In the genomic region with DNA sequence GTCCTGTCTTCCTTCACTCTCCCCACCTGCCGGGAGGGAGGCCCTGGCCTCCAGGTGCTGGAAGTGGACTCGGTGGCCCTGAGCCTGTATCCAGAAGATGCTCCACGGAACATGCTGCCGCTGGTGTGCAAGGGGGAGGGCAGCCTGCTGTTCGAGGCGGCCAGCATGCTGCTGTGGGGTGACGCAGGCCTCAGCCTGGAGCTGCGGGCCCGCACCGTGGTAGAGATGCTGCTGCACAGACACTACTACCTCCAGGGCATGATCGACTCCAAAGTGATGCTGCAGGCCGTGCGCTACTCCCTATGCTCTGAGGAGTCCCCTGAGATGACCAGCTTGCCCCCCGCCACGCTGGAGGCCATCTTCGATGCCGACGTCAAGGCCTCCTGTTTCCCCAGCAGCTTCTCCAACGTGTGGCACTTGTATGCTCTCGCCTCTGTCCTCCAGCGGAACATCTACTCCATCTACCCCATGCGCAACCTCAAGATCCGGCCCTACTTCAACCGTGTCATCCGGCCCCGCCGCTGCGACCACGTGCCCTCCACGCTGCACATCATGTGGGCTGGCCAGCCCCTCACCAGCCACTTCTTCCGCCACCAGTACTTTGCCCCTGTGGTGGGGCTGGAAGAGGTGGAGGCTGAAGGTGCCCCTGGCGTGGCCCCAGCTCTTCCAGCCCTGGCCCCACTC, we compare ENCODE assay signal across 27 cellular contexts. TPM values are rescaled to one million over a fixed set of nuclear protein-coding genes. Genes with fewer than 3 reads are reported as not detected.
DNase-seq lines count a peak whose midpoint lies in the region; ATAC-seq, FAIRE-seq and TF ChIP-seq lines count a peak whose summit lies in the region.
"Had no signal": no experiment of that assay in that cellular context is flagged by ENCODE, and none has a peak within 500 bp of the region (broad histone marks: within the 10 kb centered on the region; RNA-seq: fewer than 3 reads in every experiment).

No MANE protein-coding gene starts in this region.

- H3K27me3 ChIP-seq in GM23338 (ENCODE audit: insufficient read depth) (no peaks in the 10 kb centered on the region), mesendoderm (ENCODE audit: insufficient read depth, low read length, poor library complexity) (no peaks in the 10 kb centered on the region)

- H3K27me3 Mint-ChIP-seq in GM23338 (ENCODE audit: insufficient read depth, low read depth, poor library complexity) (peaks cover 17% of the 10 kb centered on the region), WTC11 (ENCODE audit: low read depth) (no peaks in the 10 kb centered on the region)

- peak overlapping the region; percentile 3 for H3K27ac Mint-ChIP-seq in GM23338
- H3K27ac Mint-ChIP-seq in WTC11, result peak overlapping the region; percentile 84
- H3K27ac Mint-ChIP-seq: CD14-positive monocyte; CD8-positive, alpha-beta memory T cell had no signal

- H3K4ac ChIP-seq in mesendoderm (ENCODE audit: low read depth, low read length), result no peak overlapping the region

- no peak overlapping the region for H2AK5ac ChIP-seq in mesendoderm (ENCODE audit: low read length)

- CTCF ChIA-PET in WTC11 (lab: Charles Lee), result interaction anchor here (1.0 to 1.1 kb wide), 2 partner anchors 9 to 122 kb away, joined by 3 to 5 read pairs; partner anchors contain the start of gene VRTN

- no peak overlapping the region for H3K18ac ChIP-seq in mesendoderm (ENCODE audit: low read length)

- no peak for ATAC-seq in GM23338
- ATAC-seq in WTC11, result no peak
- ATAC-seq: HCT116, Panc1 had no signal

- H3K36me3 ChIP-seq in GM23338 (ENCODE audit: insufficient read depth) (peaks cover 16% of the 10 kb centered on the region; the same call in 1 of the 2 replicates), mesendoderm (ENCODE audit: control insufficient read depth, insufficient read depth, low read length) (peaks cover 32% of the 10 kb centered on the region)
- H3K36me3 ChIP-seq: BE2C had no signal

- H3K9ac ChIP-seq in mesendoderm (ENCODE audit: low read length), result no peak overlapping the region
- H3K9ac ChIP-seq: GM23248 had no signal

- no peak overlapping the region for H3K56ac ChIP-seq in mesendoderm (ENCODE audit: low read length)

- H3K4me1 ChIP-seq in GM23338 (ENCODE audit: insufficient read depth), result peaks cover 28% of the 10 kb centered on the region
- H3K4me1 ChIP-seq in mesendoderm (ENCODE audit: control insufficient read depth, low read depth, low read length), result peaks cover 13% of the 10 kb centered on the region
- H3K4me1 ChIP-seq: BE2C had no signal

- peaks cover 91% of the 10 kb centered on the region for H3K79me2 ChIP-seq in GM23338 (replicated peaks; ENCODE audit: insufficient read depth)
- peaks cover 86% of the 10 kb centered on the region for H3K79me2 ChIP-seq in mesendoderm (ENCODE audit: control insufficient read depth, insufficient read depth, low read length)

- H3F3A ChIP-seq in GM23338 (replicated peaks; ENCODE audit: low read depth), result peaks cover 60% of the 10 kb centered on the region

- H3K27ac ChIP-seq in GM23338 (ENCODE audit: low read depth), result no peak overlapping the region
- no peak overlapping the region for H3K27ac ChIP-seq in mesendoderm (ENCODE audit: low read depth, low read length)
- H3K27ac ChIP-seq: GM23248, RWPE1 had no signal

- H2AFZ ChIP-seq in GM23338, result no peak overlapping the region
- H2AFZ ChIP-seq: GM23248 had no signal

- H3K79me1 ChIP-seq in mesendoderm (ENCODE audit: low read length), result peaks cover 12% of the 10 kb centered on the region

- H3K4me1 Mint-ChIP-seq in GM23338 (peaks cover 59% of the 10 kb centered on the region), WTC11 (peaks cover 56% of the 10 kb centered on the region)
- H3K4me1 Mint-ChIP-seq: CD14-positive monocyte; CD8-positive, alpha-beta memory T cell had no signal

- H3K23ac ChIP-seq in mesendoderm (ENCODE audit: low read length), result peak overlapping the region; percentile 16

- no peak overlapping the region for H2BK5ac ChIP-seq in mesendoderm (ENCODE audit: low read length)

- H4K5ac ChIP-seq in mesendoderm (ENCODE audit: low read length), result no peak overlapping the region

- H2BK15ac ChIP-seq in mesendoderm (replicated peaks; ENCODE audit: low read depth), result no peak overlapping the region

- no peak for DNase-seq in GM23338 (ENCODE audit: low spot score)
- no peak for DNase-seq in WTC11 (ENCODE audit: low spot score)
- DNase-seq in mesendoderm, result no peak
- no peak for DNase-seq in urothelium cell line (ENCODE audit: low spot score)
- DNase-seq in effector CD8-positive, alpha-beta T cell (lab: John Stamatoyannopoulos, UW), result no peak
- DNase-seq in activated T-cell treated with anti-CD3 and anti-CD28 coated beads for 4 hours, result no peak
- no peak for DNase-seq in GM12891 (ENCODE audit: insufficient read length, low spot score)
- DNase-seq: BE2C; CD8-positive, alpha-beta memory T cell; GM23248; Karpas-422; NCI-H1092; NCI-H1417 treated with DMSO at 0.1 percent for 48 hours; NCI-H1694 treated with DMSO at 0.1 percent for 48 hours; NCI-H2081; NCI-H2227 treated with DMSO at 0.1 percent for 48 hours; NCI-H526 treated with DMSO at 0.1 percent for 48 hours; SHP77 had no signal

- peak; percentile 78 for FAIRE-seq in urothelium cell line (lab: Jason Lieb, UNC)
- no peak for FAIRE-seq in GM12891 (lab: Jason Lieb, UNC)

- H4K8ac ChIP-seq in mesendoderm (ENCODE audit: low read depth, low read length), result no peak overlapping the region

- no peaks in the 10 kb centered on the region for H3K9me2 ChIP-seq in GM23338 (ENCODE audit: insufficient read depth)

- peaks cover 89% of the 10 kb centered on the region for H4K20me1 ChIP-seq in GM23338 (replicated peaks; ENCODE audit: insufficient read depth)

- H2BK120ac ChIP-seq in mesendoderm (ENCODE audit: low read depth, low read length), result no peak overlapping the region

- no peaks in the 10 kb centered on the region for H3K9me3 Mint-ChIP-seq in GM23338
- no peaks in the 10 kb centered on the region for H3K9me3 Mint-ChIP-seq in WTC11
- H3K9me3 Mint-ChIP-seq: CD14-positive monocyte; CD8-positive, alpha-beta memory T cell had no signal

- TF ChIP-seq CTCF in GM23338 (conservative IDR thresholded peaks at IDR 0.05; ENCODE audit: low read depth in 2 of 2), result no peak
- TF ChIP-seq CTCF in WTC11 (IDR thresholded peaks at IDR 0.05), result no peak

- H3K4me3 ChIP-seq in GM23338 (no peak overlapping the region), mesendoderm (ENCODE audit: low read length) (no peak overlapping the region)
- H3K4me3 ChIP-seq: GM23248 had no signal

- no CpG with 5 or more reads among the region's 32 CpGs for WGBS in mesendoderm (ENCODE audit: extremely low coverage, insufficient coverage, low lambda C conversion rate)

- POLR2A ChIA-PET in WTC11 (lab: Charles Lee), result interaction anchor here (0.9 to 1.5 kb wide), 2 partner anchors 9 to 31 kb away, joined by 4 to 7 read pairs; partner anchors contain the start of gene VRTN

- H3K4me3 Mint-ChIP-seq in GM23338, result no peak overlapping the region; the same call in 2 of the 3 replicates
- H3K4me3 Mint-ChIP-seq in WTC11, result no peak overlapping the region
- H3K4me3 Mint-ChIP-seq: CD14-positive monocyte; CD8-positive, alpha-beta memory T cell had no signal

- TF ChIP-seq POLR2A in GM12891 (IDR thresholded peaks at IDR 0.05; ENCODE audit: low read depth, low read length), result no peak

- H3K4me2 ChIP-seq in GM23338 (no peak overlapping the region), mesendoderm (ENCODE audit: low read length) (no peak overlapping the region)

- peaks cover 80% of the 10 kb centered on the region for H3K36me3 Mint-ChIP-seq in GM23338 (ENCODE audit: low read depth)
- peaks cover 49% of the 10 kb centered on the region for H3K36me3 Mint-ChIP-seq in WTC11
- H3K36me3 Mint-ChIP-seq: CD14-positive monocyte; CD8-positive, alpha-beta memory T cell had no signal

TF ChIP-seq in GM23338, 12 proteins besides CTCF, POLR2A, EP300 and RAD21 (continues in another document):
- TF ChIP-seq CREB1 (CRISPR knock-in tag; IDR thresholded peaks at IDR 0.05; ENCODE audit: low read depth), result no peak
- TF ChIP-seq ZNF114 (CRISPR knock-in tag; IDR thresholded peaks at IDR 0.05), result no peak

TF ChIP-seq in WTC11, 78 proteins besides CTCF, POLR2A, EP300 and RAD21 (continues in another document):
- TF ChIP-seq TEAD1 (CRISPR knock-in tag; IDR thresholded peaks at IDR 0.05) (no peak), SMAD3 (CRISPR knock-in tag; IDR thresholded peaks at IDR 0.05; ENCODE audit: borderline replicate concordance) (no peak), PRRX2 (CRISPR knock-in tag; IDR thresholded peaks at IDR 0.05) (no peak)
- TF ChIP-seq, protein P1, sequence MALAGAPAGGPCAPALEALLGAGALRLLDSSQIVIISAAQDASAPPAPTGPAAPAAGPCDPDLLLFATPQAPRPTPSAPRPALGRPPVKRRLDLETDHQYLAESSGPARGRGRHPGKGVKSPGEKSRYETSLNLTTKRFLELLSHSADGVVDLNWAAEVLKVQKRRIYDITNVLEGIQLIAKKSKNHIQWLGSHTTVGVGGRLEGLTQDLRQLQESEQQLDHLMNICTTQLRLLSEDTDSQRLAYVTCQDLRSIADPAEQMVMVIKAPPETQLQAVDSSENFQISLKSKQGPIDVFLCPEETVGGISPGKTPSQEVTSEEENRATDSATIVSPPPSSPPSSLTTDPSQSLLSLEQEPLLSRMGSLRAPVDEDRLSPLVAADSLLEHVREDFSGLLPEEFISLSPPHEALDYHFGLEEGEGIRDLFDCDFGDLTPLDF (CRISPR knock-in tag; IDR thresholded peaks at IDR 0.05), result no peak

TF ChIP-seq in GM12891, 5 proteins besides CTCF, POLR2A, EP300 and RAD21:
- TF ChIP-seq POU2F2 (IDR thresholded peaks at IDR 0.05; ENCODE audit: low read depth, low read length) (no peak), POLR2AphosphoS5 (IDR thresholded peaks at IDR 0.05; ENCODE audit: low read depth, low read length) (no peak), SPI1 (IDR thresholded peaks at IDR 0.05; ENCODE audit: low read depth, low read length) (no peak), PAX5 (IDR thresholded peaks at IDR 0.05; ENCODE audit: insufficient read depth, low read length, severe bottlenecking) (no peak), TAF1 (IDR thresholded peaks at IDR 0.05; ENCODE audit: low read depth, low read length) (no peak)
TF ChIP-seq in GM12891: peak in this region for 0.

RNA-seq across cellular contexts. Expression of gene VRTN, which starts 8.8 kb away (rescaled TPM):
- 129 and 143 TPM in 2 replicates for total RNA-seq in GM23338 (2014; rRNA removed; shearing (Covaris generic))
- 63.9 and 68.5 TPM in 2 replicates for polyA plus RNA-seq in GM23338 (2016; fragmentation: Nextera tagmentation; extraction: Ambion mirVana)
- 106 to 130 TPM (median 128 TPM) in 3 replicates for total RNA-seq in WTC11 (2021)
- 135 TPM for polyA plus RNA-seq in mesendoderm (2013, experiment 1 of 2)
- polyA plus RNA-seq in mesendoderm (2013, experiment 2 of 2), result 136 TPM
- not detected for polyA plus RNA-seq in GM12891 (2012; ENCODE audit: low read depth, missing spikeins)
- total RNA-seq: A673; CD8-positive, alpha-beta memory T cell; Daoy; G401; GM23248; NCI-H460; SK-MEL-5 had no signal
- polyA plus RNA-seq: CD14-positive monocyte; CD8-positive, alpha-beta memory T cell; GM23248 had no signal

RNA-seq across cellular contexts. Expression of gene ABCD4, which starts 54.3 kb away (rescaled TPM):
- total RNA-seq in GM23338 (2014; rRNA removed; shearing (Covaris generic)), result 56.6 and 73.1 TPM in 2 replicates
- 60.5 and 64.6 TPM in 2 replicates for polyA plus RNA-seq in GM23338 (2016; fragmentation: Nextera tagmentation; extraction: Ambion mirVana)
- 84.7 to 91.2 TPM (median 90.2 TPM) in 3 replicates for total RNA-seq in WTC11 (2021)
- 29.6 TPM for polyA plus RNA-seq in mesendoderm (2013, experiment 1 of 2)
- 29.9 TPM for polyA plus RNA-seq in mesendoderm (2013, experiment 2 of 2)
- polyA plus RNA-seq in GM12891 (2012; ENCODE audit: low read depth, missing spikeins), result 16.7 TPM
